ENCODE assay signal across 22 cellular contexts in genomic region chr16:78249832-78250231, GRCh38.
"Had no signal": no experiment of that assay in that cellular context is flagged by ENCODE, and none has a peak within 500 bp of the region (broad histone marks: within the 10 kb centered on the region; RNA-seq: fewer than 3 reads in every experiment).

No MANE protein-coding gene starts in this region.

- H3K27me3 Mint-ChIP-seq: activated CD4-positive, alpha-beta memory T cell treated with anti-CD3 and anti-CD28 coated beads, Interleukin-2, amount 10 ng/mL, durations not matched to agents 7 days and 5 days; activated CD4-positive, alpha-beta T cell treated with anti-CD3 and anti-CD28 coated beads, Interleukin-2, amount 10 ng/mL, durations not matched to agents 7 days and 5 days; activated naive CD4-positive, alpha-beta T cell treated with anti-CD3 and anti-CD28 coated beads, Interleukin-2, amount 10 ng/mL, durations not matched to agents 7 days and 5 days; activated naive CD8-positive, alpha-beta T cell treated with anti-CD3 and anti-CD28 coated beads, Interleukin-2, amount 10 ng/mL, durations not matched to agents 7 days and 5 days; activated T-cell treated with anti-CD3 and anti-CD28 coated beads, Interleukin-2, amount 50 U/mL, for 24 hours; effector memory CD8-positive, alpha-beta T cell had no signal

- DNase-seq: activated CD4-positive, alpha-beta memory T cell treated with anti-CD3 and anti-CD28 coated beads, Interleukin-2, amount 10 ng/mL, durations not matched to agents 7 days and 5 days; activated CD4-positive, alpha-beta T cell treated with anti-CD3 and anti-CD28 coated beads for 1 hour; activated CD4-positive, alpha-beta T cell treated with anti-CD3 and anti-CD28 coated beads, Interleukin-2, amount 10 ng/mL, durations not matched to agents 7 days and 5 days; activated CD8-positive, alpha-beta memory T cell treated with anti-CD3 and anti-CD28 coated beads, Interleukin-2, amount 50 U/mL, for 48 hours; activated gamma-delta T cell; activated naive CD4-positive, alpha-beta T cell treated with anti-CD3 and anti-CD28 coated beads, Interleukin-2, amount 10 ng/mL, durations not matched to agents 7 days and 5 days; activated naive CD8-positive, alpha-beta T cell treated with anti-CD3 and anti-CD28 coated beads, Interleukin-2, amount 10 ng/mL, durations not matched to agents 7 days and 5 days; activated T-cell treated with anti-CD3 and anti-CD28 coated beads, Interleukin-2, amount 50 U/mL, for 24 hours; brain microvascular endothelial cell; cortex of kidney; effector memory CD8-positive, alpha-beta T cell; erythroblast; gastrocnemius medialis; ovary; psoas muscle; spleen; stimulated activated CD4-positive, alpha-beta T cell treated with anti-CD3 and anti-CD28 coated beads, Interleukin-2, amount 100 ng/mL, for 48 hours; stimulated activated naive CD4-positive, alpha-beta T cell treated with Interleukin-2 at 50 U/mL for 16 hours; T-helper 2 cell; trophoblast cell; uterus had no signal

- H3K4me1 Mint-ChIP-seq: activated CD4-positive, alpha-beta memory T cell treated with anti-CD3 and anti-CD28 coated beads, Interleukin-2, amount 10 ng/mL, durations not matched to agents 7 days and 5 days; activated CD4-positive, alpha-beta T cell treated with anti-CD3 and anti-CD28 coated beads, Interleukin-2, amount 10 ng/mL, durations not matched to agents 7 days and 5 days; activated naive CD4-positive, alpha-beta T cell treated with anti-CD3 and anti-CD28 coated beads, Interleukin-2, amount 10 ng/mL, durations not matched to agents 7 days and 5 days had no signal

- ATAC-seq: effector memory CD8-positive, alpha-beta T cell; gastrocnemius medialis; psoas muscle had no signal

- H3K36me3 Mint-ChIP-seq: activated naive CD4-positive, alpha-beta T cell treated with anti-CD3 and anti-CD28 coated beads, Interleukin-2, amount 10 ng/mL, durations not matched to agents 7 days and 5 days had no signal

- H3K27ac Mint-ChIP-seq: activated CD4-positive, alpha-beta memory T cell treated with anti-CD3 and anti-CD28 coated beads, Interleukin-2, amount 10 ng/mL, durations not matched to agents 7 days and 5 days; activated CD4-positive, alpha-beta T cell treated with anti-CD3 and anti-CD28 coated beads, Interleukin-2, amount 10 ng/mL, durations not matched to agents 7 days and 5 days; activated naive CD4-positive, alpha-beta T cell treated with anti-CD3 and anti-CD28 coated beads, Interleukin-2, amount 10 ng/mL, durations not matched to agents 7 days and 5 days; activated naive CD8-positive, alpha-beta T cell treated with anti-CD3 and anti-CD28 coated beads, Interleukin-2, amount 10 ng/mL, durations not matched to agents 7 days and 5 days; activated T-cell treated with anti-CD3 and anti-CD28 coated beads, Interleukin-2, amount 50 U/mL, for 24 hours; effector memory CD8-positive, alpha-beta T cell had no signal

- H3K9me3 Mint-ChIP-seq: activated CD4-positive, alpha-beta memory T cell treated with anti-CD3 and anti-CD28 coated beads, Interleukin-2, amount 10 ng/mL, durations not matched to agents 7 days and 5 days; activated CD4-positive, alpha-beta T cell treated with anti-CD3 and anti-CD28 coated beads, Interleukin-2, amount 10 ng/mL, durations not matched to agents 7 days and 5 days; activated naive CD4-positive, alpha-beta T cell treated with anti-CD3 and anti-CD28 coated beads, Interleukin-2, amount 10 ng/mL, durations not matched to agents 7 days and 5 days; activated T-cell treated with anti-CD3 and anti-CD28 coated beads, Interleukin-2, amount 50 U/mL, for 24 hours had no signal

- H3K4me3 Mint-ChIP-seq: activated CD4-positive, alpha-beta memory T cell treated with anti-CD3 and anti-CD28 coated beads, Interleukin-2, amount 10 ng/mL, durations not matched to agents 7 days and 5 days; activated CD4-positive, alpha-beta T cell treated with anti-CD3 and anti-CD28 coated beads, Interleukin-2, amount 10 ng/mL, durations not matched to agents 7 days and 5 days; activated naive CD4-positive, alpha-beta T cell treated with anti-CD3 and anti-CD28 coated beads, Interleukin-2, amount 10 ng/mL, durations not matched to agents 7 days and 5 days; activated naive CD8-positive, alpha-beta T cell treated with anti-CD3 and anti-CD28 coated beads, Interleukin-2, amount 10 ng/mL, durations not matched to agents 7 days and 5 days; activated T-cell treated with anti-CD3 and anti-CD28 coated beads, Interleukin-2, amount 50 U/mL, for 24 hours; effector memory CD8-positive, alpha-beta T cell; nephron progenitor cell had no signal
